Comparison of ENCODE assay signal across 1 cellular context in genomic region chr1:151013518-151013917, GRCh38.
TF ChIP-seq lines count a peak whose summit lies in the region.

No MANE protein-coding gene starts in this region.

TF ChIP-seq in SK-N-SH treated with all-trans-retinoic acid at 6 μM for 48 hours, 23 proteins besides CTCF, POLR2A, EP300 and RAD21 (continued from another document):
- TF ChIP-seq CREB5 (CRISPR knock-in tag; IDR thresholded peaks at IDR 0.05; ENCODE audit: low read depth) (no peak), CSRNP3 (CRISPR knock-in tag; IDR thresholded peaks at IDR 0.05) (no peak), RARB (CRISPR knock-in tag; IDR thresholded peaks at IDR 0.05) (no peak), CSDC2 (CRISPR knock-in tag; IDR thresholded peaks at IDR 0.05) (no peak), ISL1 (CRISPR knock-in tag; IDR thresholded peaks at IDR 0.05) (no peak), BACH2 (CRISPR knock-in tag; IDR thresholded peaks at IDR 0.05; ENCODE audit: borderline replicate concordance) (no peak), ZFP30 (CRISPR knock-in tag; IDR thresholded peaks at IDR 0.05) (no peak), ZNF8 (CRISPR knock-in tag; IDR thresholded peaks at IDR 0.05) (no peak), ZC3H10 (CRISPR knock-in tag; IDR thresholded peaks at IDR 0.05) (no peak), OSR1 (CRISPR knock-in tag; IDR thresholded peaks at IDR 0.05) (no peak), TSHZ2 (CRISPR knock-in tag; IDR thresholded peaks at IDR 0.05) (no peak)
